Comparison of ENCODE assay signal across 32 cellular contexts in the genomic region with DNA sequence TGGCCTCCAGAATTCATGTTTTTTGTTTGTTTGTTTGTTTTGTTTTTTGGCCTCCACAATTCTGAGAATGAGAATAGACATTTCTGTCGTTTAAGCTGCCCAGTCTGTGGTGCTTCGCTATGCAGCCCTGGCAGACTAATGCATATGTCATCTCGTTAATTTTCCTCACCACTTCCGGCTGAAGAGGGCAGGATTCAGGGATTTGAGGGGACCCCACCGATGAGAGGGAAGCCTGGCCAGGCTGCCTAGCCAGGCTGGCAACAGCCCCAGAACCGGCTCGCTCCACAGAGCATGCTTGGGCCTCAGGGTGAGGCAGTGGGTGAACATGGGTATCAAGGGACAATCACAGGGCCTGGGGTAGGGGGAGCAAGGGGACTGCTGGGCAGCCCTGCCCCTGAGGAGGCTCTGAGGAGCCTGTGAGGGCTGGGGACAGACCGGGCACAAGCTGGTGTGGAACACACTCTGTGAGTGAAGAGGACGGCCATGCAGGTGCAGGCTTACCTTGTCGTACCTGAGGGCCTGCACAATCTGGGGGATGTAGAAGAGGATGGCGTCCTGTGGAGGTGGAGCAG. TPM values are rescaled to one million over a fixed set of nuclear protein-coding genes. Genes with fewer than 3 reads are reported as not detected.
DNase-seq lines count a peak whose midpoint lies in the region; ATAC-seq, FAIRE-seq and TF ChIP-seq lines count a peak whose summit lies in the region.
"Had no signal": no experiment of that assay in that cellular context is flagged by ENCODE, and none has a peak within 500 bp of the region (broad histone marks: within the 10 kb centered on the region; RNA-seq: fewer than 3 reads in every experiment).

No MANE protein-coding gene starts in this region.

- no peak for FAIRE-seq in K562 (lab: Jason Lieb, UNC)
- FAIRE-seq: GM12892, small intestine had no signal

- H3K4me3 Mint-ChIP-seq in nephron progenitor cell, result no peak overlapping the region
- H3K4me3 Mint-ChIP-seq: activated CD4-positive, alpha-beta T cell treated with anti-CD3 and anti-CD28 coated beads, Interleukin-2, amount 10 ng/mL, durations not matched to agents 7 days and 5 days; activated naive CD8-positive, alpha-beta T cell treated with anti-CD3 and anti-CD28 coated beads, Interleukin-2, amount 10 ng/mL, durations not matched to agents 7 days and 5 days; activated T-cell treated with anti-CD3 and anti-CD28 coated beads, Interleukin-2, amount 50 U/mL, for 4 hours; CD8-positive, alpha-beta memory T cell; central memory CD8-positive, alpha-beta T cell; dendritic cell treated with granulocyte-macrophage colony-stimulating factor and Interleukin-4, amounts not matched to agents 40 ng/mL and 50 ng/mL, for 4 days; IgD-negative memory B cell; natural killer cell treated with Interleukin-12 subunit alpha and Interleukin-12 subunit beta and Interleukin-15 and Interleukin-18, amount 100 ng/mL, for 72 hours; WTC11 had no signal

- intact Hi-C loops in K562 (cut with micrococcal nuclease), result no loop called here
- intact Hi-C loops in posterior vena cava (cut with DNase I), result no loop called here

- no peak overlapping the region for H3K27ac ChIP-seq in K562 (ENCODE audit: extremely low read depth, low read depth, low read length)
- H3K27ac ChIP-seq: gastroesophageal sphincter, hepatocyte, parathyroid adenoma, suprapubic skin had no signal

- peak; percentile 5; the same call in 2 of the 3 replicates for ATAC-seq in K562
- ATAC-seq in GM21447 (IDR thresholded peaks at IDR 0.05; ENCODE audit: unreplicated experiment), result no peak
- ATAC-seq: activated T-cell treated with anti-CD3 and anti-CD28 coated beads, Interleukin-2, amount 50 U/mL, for 4 hours; gastroesophageal sphincter; mucosa of descending colon; WTC11 had no signal

- H3K36me3 ChIP-seq in K562 (ENCODE audit: control insufficient read depth, insufficient read depth, low read length), result peaks cover 54% of the 10 kb centered on the region

- BruUV-seq in K562 (replicated peaks; lab: Mats Ljungman, UMichigan), result no TSS peak

- H3K4me3 ChIP-seq in K562, result no peak overlapping the region
- H3K4me3 ChIP-seq: gastroesophageal sphincter, HAP-1, hepatocyte, lung, mucosa of descending colon, suprapubic skin had no signal

- H3K4me1 ChIP-seq in K562 (replicated peaks in 1 of 2; ENCODE audit: control insufficient read depth in 2 of 2, insufficient read depth in 2 of 2, low read length in 2 of 2), result peaks cover 0 to 13% of the 10 kb centered on the region in 2 experiments; a peak in 2 of 5 replicates
- H3K4me1 ChIP-seq: BE2C, gastroesophageal sphincter, HAP-1, parathyroid adenoma, suprapubic skin had no signal

- H3K4me2 ChIP-seq in K562 (ENCODE audit: insufficient read depth, low read length), result no peak overlapping the region
- H3K4me2 ChIP-seq: hepatocyte had no signal

- CTCF ChIA-PET in K562 (lab: Yijun Ruan, JAX; ENCODE audit: low intra/inter-chr PET ratio), result interaction anchor here (1.0 kb wide), 1 partner anchor 406 kb away, joined by 3 read pairs; no protein-coding TSS in a partner anchor

- H3K27ac Mint-ChIP-seq in nephron progenitor cell, result no peak overlapping the region
- H3K27ac Mint-ChIP-seq: activated CD4-positive, alpha-beta T cell treated with anti-CD3 and anti-CD28 coated beads, Interleukin-2, amount 10 ng/mL, durations not matched to agents 7 days and 5 days; activated naive CD8-positive, alpha-beta T cell treated with anti-CD3 and anti-CD28 coated beads, Interleukin-2, amount 10 ng/mL, durations not matched to agents 7 days and 5 days; dendritic cell treated with granulocyte-macrophage colony-stimulating factor and Interleukin-4, amounts not matched to agents 40 ng/mL and 50 ng/mL, for 4 days; natural killer cell treated with Interleukin-12 subunit alpha and Interleukin-12 subunit beta and Interleukin-15 and Interleukin-18, amount 100 ng/mL, for 72 hours; WTC11 had no signal

- H4K20me1 ChIP-seq in K562 (replicated peaks; ENCODE audit: control insufficient read depth, insufficient read depth, low read length), result no peaks in the 10 kb centered on the region; the same call in 1 of the 2 replicates

- TF ChIP-seq CTCF in K562 (IDR thresholded peaks at IDR 0.05 in 2 of 3, conservative IDR thresholded peaks at IDR 0.05 in 1 of 3; ENCODE audit: insufficient read depth in 2 of 3, low read depth in 1 of 3, low read length in 3 of 3) (no peak), nephron progenitor cell (IDR thresholded peaks at IDR 0.05) (no peak)

- peaks cover 2% of the 10 kb centered on the region for H3K27me3 Mint-ChIP-seq in nephron progenitor cell (ENCODE audit: low read depth, poor library complexity)
- H3K27me3 Mint-ChIP-seq: activated CD4-positive, alpha-beta T cell treated with anti-CD3 and anti-CD28 coated beads, Interleukin-2, amount 10 ng/mL, durations not matched to agents 7 days and 5 days; CD8-positive, alpha-beta memory T cell; central memory CD8-positive, alpha-beta T cell; dendritic cell treated with granulocyte-macrophage colony-stimulating factor and Interleukin-4, amounts not matched to agents 40 ng/mL and 50 ng/mL, for 4 days; IgD-negative memory B cell; natural killer cell treated with Interleukin-12 subunit alpha and Interleukin-12 subunit beta and Interleukin-15 and Interleukin-18, amount 100 ng/mL, for 72 hours had no signal

- no peaks in the 10 kb centered on the region for H3K79me2 ChIP-seq in K562 (ENCODE audit: control insufficient read depth, insufficient read depth, low read length)
- H3K79me2 ChIP-seq: hepatocyte, parathyroid adenoma had no signal

- H3K4me1 Mint-ChIP-seq in nephron progenitor cell, result no peaks in the 10 kb centered on the region
- H3K4me1 Mint-ChIP-seq: activated CD4-positive, alpha-beta T cell treated with anti-CD3 and anti-CD28 coated beads, Interleukin-2, amount 10 ng/mL, durations not matched to agents 7 days and 5 days; activated naive CD8-positive, alpha-beta T cell treated with anti-CD3 and anti-CD28 coated beads, Interleukin-2, amount 10 ng/mL, durations not matched to agents 7 days and 5 days; CD8-positive, alpha-beta memory T cell; central memory CD8-positive, alpha-beta T cell; WTC11 had no signal

- no peak for TF ChIP-seq RAD21 in K562 (CRISPR knock-in tag; conservative IDR thresholded peaks at IDR 0.05 in 1 of 2, IDR thresholded peaks at IDR 0.05 in 1 of 2)

- H3K9me3 ChIP-seq in K562 (replicated peaks; ENCODE audit: control insufficient read depth, insufficient read depth, low read depth, low read length), result no peaks in the 10 kb centered on the region
- H3K9me3 ChIP-seq: BE2C, gastroesophageal sphincter, HAP-1, mucosa of descending colon, suprapubic skin had no signal

- TF ChIP-seq POLR2A in K562 (conservative IDR thresholded peaks at IDR 0.05), result no peak

- TF ChIP-seq EP300 in K562 (IDR thresholded peaks at IDR 0.05; ENCODE audit: low read length), result no peak

- DNase-seq in Daoy (ENCODE audit: low read depth) (peak; percentile 63), LHCN-M2 (ENCODE audit: low read depth) (peak; percentile 22), K562 (ENCODE audit: extremely low read depth in 1 of 4, low spot score in 3 of 4) (no peak), posterior vena cava (ENCODE audit: low spot score) (peak; percentile 48), middle frontal gyrus (ENCODE audit: extremely low spot score, low spot score) (no peak), nephron progenitor cell (no peak)
- DNase-seq: activated CD4-positive, alpha-beta T cell treated with anti-CD3 and anti-CD28 coated beads, Interleukin-2, amount 10 ng/mL, durations not matched to agents 7 days and 5 days; activated gamma-delta T cell; activated naive CD8-positive, alpha-beta T cell treated with anti-CD3 and anti-CD28 coated beads, Interleukin-2, amount 10 ng/mL, durations not matched to agents 7 days and 5 days; activated T-cell treated with anti-CD3 and anti-CD28 coated beads, Interleukin-2, amount 50 U/mL, for 4 hours; BE2C; NCI-H1105; NCI-H187; NCI-H2171; small intestine; stimulated activated naive CD4-positive, alpha-beta T cell had no signal

- 74% methylated on average over 11 of the region's 11 CpGs for WGBS in K562 (ENCODE audit: insufficient coverage, low coverage, missing lambda C conversion rate)

- peaks cover 21% of the 10 kb centered on the region for H3K36me3 Mint-ChIP-seq in nephron progenitor cell (ENCODE audit: low read depth)
- H3K36me3 Mint-ChIP-seq: natural killer cell treated with Interleukin-12 subunit alpha and Interleukin-12 subunit beta and Interleukin-15 and Interleukin-18, amount 100 ng/mL, for 72 hours had no signal

- in situ Hi-C loops in K562 (cut with MboI), result no loop called here

- peaks cover 6% of the 10 kb centered on the region for H3K9me1 ChIP-seq in K562 (ENCODE audit: control insufficient read depth, insufficient read depth, low read length)

- no peak overlapping the region for H2AFZ ChIP-seq in K562 (ENCODE audit: low read depth, low read length)
- H2AFZ ChIP-seq: hepatocyte, parathyroid adenoma had no signal

- H3K9ac ChIP-seq in K562 (ENCODE audit: insufficient read depth in 1 of 2, low read depth in 2 of 2, low read length in 2 of 2), result peak overlapping the region in 1 of 2 experiments; percentile 6; a peak in 2 of 4 replicates
- H3K9ac ChIP-seq: parathyroid adenoma had no signal

- no peaks in the 10 kb centered on the region for H3K9me3 Mint-ChIP-seq in nephron progenitor cell
- H3K9me3 Mint-ChIP-seq: activated CD4-positive, alpha-beta T cell treated with anti-CD3 and anti-CD28 coated beads, Interleukin-2, amount 10 ng/mL, durations not matched to agents 7 days and 5 days; activated naive CD8-positive, alpha-beta T cell treated with anti-CD3 and anti-CD28 coated beads, Interleukin-2, amount 10 ng/mL, durations not matched to agents 7 days and 5 days; activated T-cell treated with anti-CD3 and anti-CD28 coated beads, Interleukin-2, amount 50 U/mL, for 4 hours; central memory CD8-positive, alpha-beta T cell; dendritic cell treated with granulocyte-macrophage colony-stimulating factor and Interleukin-4, amounts not matched to agents 40 ng/mL and 50 ng/mL, for 4 days; IgD-negative memory B cell; natural killer cell treated with Interleukin-12 subunit alpha and Interleukin-12 subunit beta and Interleukin-15 and Interleukin-18, amount 100 ng/mL, for 72 hours; WTC11 had no signal

- H3K27me3 ChIP-seq in K562 (ENCODE audit: control insufficient read depth in 2 of 2, insufficient read depth in 2 of 2, low read length in 2 of 2), result no peaks in the 10 kb centered on the region
- H3K27me3 ChIP-seq: BE2C, gastroesophageal sphincter, hepatocyte, suprapubic skin had no signal

- POLR2A ChIA-PET in K562 (lab: Yijun Ruan, JAX), result interaction anchor here (0.6 to 0.7 kb wide), 3 partner anchors 115 to 359 kb away, joined by 3 to 5 read pairs (median 3); no protein-coding TSS in a partner anchor

RNA-seq across cellular contexts. Expression of a gene that starts 47.8 kb away (rescaled TPM):
- 0.17 TPM in 1 of 2 replicates, not detected in the other for total RNA-seq in Daoy (2014; rRNA removed; shearing (Covaris generic))
- total RNA-seq in LHCN-M2 (2014; rRNA removed) (0.13 and 0.17 TPM in 2 replicates), K562 (2014; rRNA removed) (not detected in 2 replicates), K562 (2014; rRNA removed; fragmentation: Illumina TruSeq; extraction: Trizol) (not detected in 2 replicates), K562 (2015; rRNA removed; fragmentation: Illumina TruSeq; extraction: Trizol) (not detected in 2 replicates), K562 (2021) (0.09 and 0.22 TPM in 2 replicates), posterior vena cava (not detected)
- 0.44 TPM for polyA plus RNA-seq in LHCN-M2 (2012)
- total RNA-seq in K562 (2011; cell fraction: chromatin; rRNA removed; ENCODE audit: low replicate concordance), result not detected in 2 replicates
- total RNA-seq in K562 (2011; cell fraction: nucleolus; rRNA removed), result not detected in 2 replicates
- total RNA-seq in K562 (2011; cell fraction: nucleoplasm; rRNA removed), result not detected in 2 replicates
- polyA plus RNA-seq in K562 (2011; rRNA removed) (not detected in 2 replicates), K562 (2014; fragmentation: Illumina TruSeq; extraction: Trizol) (not detected in 2 replicates), K562 (2014; fragmentation: Nextera tagmentation; extraction: Ambion mirVana) (under 1 TPM; 0.04 to 0.11 TPM), K562 (2014; rRNA removed) (not detected in 2 replicates)
- not detected in 2 replicates for polyA plus RNA-seq in K562 (2011; cell fraction: cytosol; rRNA removed)
- not detected in 2 replicates for polyA plus RNA-seq in K562 (2011; cell fraction: nucleus; rRNA removed)
- 0.11 and 0.16 TPM in 2 replicates for polyA plus RNA-seq in K562 (2012)
- not detected in 2 replicates for polyA minus RNA-seq in K562 (2011; rRNA and poly(A)+ RNA removed)
- polyA minus RNA-seq in K562 (2011; cell fraction: cytosol; rRNA and poly(A)+ RNA removed), result 1.0 TPM in 1 of 2 replicates, not detected in the other
- polyA minus RNA-seq in K562 (2011; cell fraction: nucleus; rRNA and poly(A)+ RNA removed), result not detected in 2 replicates
- total RNA-seq: activated CD4-positive, alpha-beta T cell treated with anti-CD3 and anti-CD28 coated beads, Interleukin-2, amount 10 ng/mL, durations not matched to agents 7 days and 5 days; activated naive CD8-positive, alpha-beta T cell treated with anti-CD3 and anti-CD28 coated beads, Interleukin-2, amount 10 ng/mL, durations not matched to agents 7 days and 5 days; CD8-positive, alpha-beta memory T cell; fibroblast of lung; mucosa of descending colon had no signal

Comparison
In these comparisons a context has a peak if more than half of its experiments do, and no peak if none do; other contexts are left out.
1. DNase-seq: peak in Daoy (single experiment), LHCN-M2 (single experiment) and posterior vena cava (single experiment); none in K562 (0 of 4), middle frontal gyrus (single experiment) and nephron progenitor cell (single experiment).